ENCODE assay signal across 10 cellular contexts in genomic region chr1:220880367-220880680, GRCh38. TPM values are rescaled to one million over a fixed set of nuclear protein-coding genes. Genes with fewer than 3 reads are reported as not detected.
A peak's percentile ranks its signal among the peaks of the same experiment; 100 is the strongest.
DNase-seq lines count a peak whose midpoint lies in the region; ATAC-seq and TF ChIP-seq lines count a peak whose summit lies in the region.
"Had no signal": no experiment of that assay in that cellular context is flagged by ENCODE, and none has a peak within 500 bp of the region (broad histone marks: within the 10 kb centered on the region; RNA-seq: fewer than 3 reads in every experiment).

No MANE protein-coding gene starts in this region.

- no peak for TF ChIP-seq POLR2A in sigmoid colon (IDR thresholded peaks at IDR 0.05)

- no peak for TF ChIP-seq CTCF in WERI-Rb-1 (IDR thresholded peaks at IDR 0.05; ENCODE audit: low read depth, low read length)
- TF ChIP-seq CTCF in foreskin fibroblast (IDR thresholded peaks at IDR 0.05; ENCODE audit: low read depth, low read length): no peak
- no peak for TF ChIP-seq CTCF in sigmoid colon (IDR thresholded peaks at IDR 0.05)

- peak overlapping the region; percentile 55 for H3K4me3 ChIP-seq in GM08714 (ENCODE audit: low read length)
- peak overlapping the region; percentile 82 for H3K4me3 ChIP-seq in WERI-Rb-1 (ENCODE audit: low read depth, low read length)
- peak overlapping the region; percentile 72 to 79 for H3K4me3 ChIP-seq in foreskin fibroblast (ENCODE audit: low read depth in 1 of 2, low read length in 2 of 2)
- peak overlapping the region; percentile 84 to 97 (median 95) for H3K4me3 ChIP-seq in sigmoid colon

- no peak for TF ChIP-seq EP300 in sigmoid colon (IDR thresholded peaks at IDR 0.05)

- 11 to 13% methylated on average over 9 of the region's 9 CpGs for whole genome bisulfite sequencing in sigmoid colon, 2 donors

- no peak for ATAC-seq in GM18909 (IDR thresholded peaks at IDR 0.05; ENCODE audit: poor library complexity, unreplicated experiment)

- peaks cover 38% of the 10 kb centered on the region for H3K36me3 ChIP-seq in WERI-Rb-1
- peaks cover 10 to 22% (median 13%) of the 10 kb centered on the region in 4 donors for H3K36me3 ChIP-seq in sigmoid colon

- H3K9me3 ChIP-seq in WERI-Rb-1 (ENCODE audit: severe bottlenecking): no peaks in the 10 kb centered on the region
- no peaks in the 10 kb centered on the region for H3K9me3 ChIP-seq in sigmoid colon

- DNase-seq in WERI-Rb-1 (no peak), foreskin fibroblast (no peak), sigmoid colon (no peak), germinal center (ENCODE audit: low spot score) (no peak), G401 (ENCODE audit: low spot score) (no peak), foreskin melanocyte (no peak)
- DNase-seq: NCI-H187, nucleus accumbens had no signal

- H3K27me3 ChIP-seq in WERI-Rb-1 (ENCODE audit: insufficient read depth, low read depth, severe bottlenecking): no peaks in the 10 kb centered on the region
- no peaks in the 10 kb centered on the region for H3K27me3 ChIP-seq in sigmoid colon

- H3K27ac ChIP-seq in WERI-Rb-1 (peak overlapping the region; percentile 62), sigmoid colon (peak overlapping the region; percentile 95 to 100 (median 98))

- intact Hi-C loops in sigmoid colon (cut with DNase I): loop anchor here (5.0 to 10.0 kb wide), 3 partner anchors 837 to 1587 kb away; no protein-coding TSS in a partner anchor

- in situ Hi-C loops in G401 (cut with HindIII; ENCODE audit: low sequenced_read_pairs): no loop called here

- peaks cover 0 to 70% (median 57%) of the 10 kb centered on the region in 4 donors for H3K4me1 ChIP-seq in sigmoid colon

RNA-seq across cellular contexts. Expression of gene HLX, which starts 1.1 kb away (rescaled TPM):
- 10 to 100 TPM; 28.2 to 53.5 (median 37.8) TPM for total RNA-seq in sigmoid colon
- polyA plus RNA-seq in sigmoid colon: 10 to 100 TPM in 1 of 3 donors, 1 to 10 TPM in 1, under 1 TPM in 1; 0.92 to 10.7 (median 9.0) TPM
- not detected in 2 replicates for total RNA-seq in G401 (2014; rRNA removed; shearing (Covaris generic))

Comparison
In these comparisons a context has a peak if more than half of its experiments do, and no peak if none do; other contexts are left out.
1. RNA of gene HLX, which starts 1.1 kb away (total RNA-seq): 28.2 to 53.5 TPM in sigmoid colon; not detected in G401; every median in the first group is over 10 times any median in the second.
2. Peak in every context shown above with its lines, with median percentiles within 50 percentile points of each other: H3K4me3 ChIP-seq.